Comparison of ENCODE assay signal across 8 cellular contexts in the genomic region with DNA sequence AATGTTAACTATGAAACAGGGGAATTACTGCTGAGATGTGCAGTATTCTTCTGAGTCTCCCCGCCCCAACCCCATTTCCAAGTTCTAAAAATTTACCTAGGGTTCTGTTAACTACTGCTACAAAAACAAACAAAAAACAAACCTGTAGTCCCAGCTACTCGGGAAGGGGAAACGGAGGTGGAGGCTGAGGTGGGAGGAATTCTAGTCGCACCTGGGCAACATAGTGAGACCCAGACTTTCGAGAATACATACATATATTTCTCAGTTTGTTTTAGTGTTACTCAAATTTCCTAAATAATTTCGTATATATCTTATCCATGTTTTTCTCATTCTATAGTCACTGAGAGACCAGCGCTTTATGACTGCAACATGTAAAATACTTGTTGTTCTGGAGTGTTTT. TPM values are rescaled to one million over a fixed set of nuclear protein-coding genes. Genes with fewer than 3 reads are reported as not detected.
DNase-seq lines count a peak whose midpoint lies in the region; ATAC-seq and TF ChIP-seq lines count a peak whose summit lies in the region.

No MANE protein-coding gene starts in this region.

- peak overlapping the region; percentile 91 to 93 for H3K4me3 ChIP-seq in HCT116 (replicated peaks in 1 of 2; ENCODE audit: low read depth in 1 of 2, low read length in 2 of 2)
- H3K4me3 ChIP-seq in iPS-11a (ENCODE audit: low read depth, low read length), result peak overlapping the region; percentile 97
- peak overlapping the region; percentile 67 to 91 (median 81) for H3K4me3 ChIP-seq in spleen

- no peak for TF ChIP-seq CTCF in HCT116 (IDR thresholded peaks at IDR 0.05 in 2 of 3, conservative IDR thresholded peaks at IDR 0.05 in 1 of 3; ENCODE audit: borderline replicate concordance in 1 of 3, insufficient read depth in 1 of 3, low read depth in 2 of 3, low read length in 2 of 3)
- no peak for TF ChIP-seq CTCF in spleen (IDR thresholded peaks at IDR 0.05 in 8 of 11, conservative IDR thresholded peaks at IDR 0.05 in 3 of 11)

- peaks cover 34% of the 10 kb centered on the region for H3K79me2 ChIP-seq in HCT116 (ENCODE audit: insufficient read depth, low read length)

- H3K27ac Mint-ChIP-seq in activated CD4-positive, alpha-beta memory T cell treated with anti-CD3 and anti-CD28 coated beads for 36 hours, result peak overlapping the region; percentile 28

- WGBS in spleen, 5 donors, result 36 to 61% (median 48%) methylated on average over 7 of the region's 7 CpGs

- intact Hi-C loops in HCT116 (cut with micrococcal nuclease) (loop anchor here (2.0 kb wide), 2 partner anchors 138 to 542 kb away; partner anchors contain the start of gene PRPF40A), spleen (cut with DNase I; ENCODE audit: low total_unique reads) (no loop called here), sciatic nerve (cut with DNase I) (loop anchor here (10.0 kb wide), 1 partner anchor 550 kb away; no protein-coding TSS in a partner anchor)
- intact Hi-C loops in activated CD4-positive, alpha-beta memory T cell treated with anti-CD3 and anti-CD28 coated beads for 36 hours (cut with micrococcal nuclease), result loop anchor here (10.0 kb wide), 1 partner anchor 890 kb away; the partner anchor contains the start of gene NMI

- peak overlapping the region; percentile 72; the same call in 1 of the 2 replicates for H3K27ac ChIP-seq in HCT116 (ENCODE audit: low read depth, low read length)
- H3K27ac ChIP-seq in spleen, result peak overlapping the region in 6 of 8 donors; percentile 94 to 98 (median 97)

- H3K4me3 Mint-ChIP-seq in activated CD4-positive, alpha-beta memory T cell treated with anti-CD3 and anti-CD28 coated beads for 36 hours, result peak overlapping the region; percentile 96

- H3K36me3 Mint-ChIP-seq in activated CD4-positive, alpha-beta memory T cell treated with anti-CD3 and anti-CD28 coated beads for 36 hours, result peaks cover 5% of the 10 kb centered on the region

- DNase-seq in HCT116 (ENCODE audit: low read depth, low spot score) (no peak), spleen (no peak), Kasumi-1 (lab: John Stamatoyannopoulos, UW) (no peak), NCI-H526 treated with DMSO at 0.1 percent for 48 hours (lab: John Stamatoyannopoulos, UW) (no peak), NCI-H510A (lab: John Stamatoyannopoulos, UW) (no peak), sciatic nerve (ENCODE audit: low spot score) (no peak)
- no peak for DNase-seq in activated CD4-positive, alpha-beta memory T cell treated with anti-CD3 and anti-CD28 coated beads for 36 hours

- no peak for TF ChIP-seq RAD21 in HCT116 (IDR thresholded peaks at IDR 0.05; ENCODE audit: low read depth)

- CTCF ChIA-PET in HCT116 (lab: Charles Lee), result interaction anchor here (1.2 to 2.1 kb wide), 3 partner anchors 134 to 474 kb away, joined by 3 to 13 read pairs (median 3); no protein-coding TSS in a partner anchor
- CTCF ChIA-PET in activated CD4-positive, alpha-beta memory T cell treated with anti-CD3 and anti-CD28 coated beads for 36 hours (lab: Charles Lee), result interaction anchor here (1.2 to 4.3 kb wide), 3 partner anchors 15 to 460 kb away, joined by 3 to 63 read pairs (median 6); no protein-coding TSS in a partner anchor

- H3K27me3 Mint-ChIP-seq in activated CD4-positive, alpha-beta memory T cell treated with anti-CD3 and anti-CD28 coated beads for 36 hours, result no peaks in the 10 kb centered on the region

- H3K4me1 Mint-ChIP-seq in activated CD4-positive, alpha-beta memory T cell treated with anti-CD3 and anti-CD28 coated beads for 36 hours (ENCODE audit: low read depth), result peaks cover 31% of the 10 kb centered on the region

- no peaks in the 10 kb centered on the region for H3K9me3 Mint-ChIP-seq in activated CD4-positive, alpha-beta memory T cell treated with anti-CD3 and anti-CD28 coated beads for 36 hours

- RAD21 ChIA-PET in HCT116 (lab: Charles Lee; ENCODE audit: low non-redundant PET in 1 of 2, low total read pairs in 2 of 2, uncharacterized antibody in 2 of 2, unreplicated experiment in 2 of 2), result no interaction called here

- peak overlapping the region; percentile 83 for H3K4me2 ChIP-seq in HCT116 (ENCODE audit: low read length)

- H3K36me3 ChIP-seq in HCT116 (ENCODE audit: control insufficient read depth in 1 of 2, insufficient read depth in 2 of 2, low read length in 2 of 2) (no peaks in the 10 kb centered on the region), spleen (peaks cover 0 to 5% (median 0%) of the 10 kb centered on the region in 6 donors)

- H3K27me3 ChIP-seq in HCT116 (ENCODE audit: insufficient read depth, low read length), result no peaks in the 10 kb centered on the region
- H3K27me3 ChIP-seq in spleen (replicated peaks in 1 of 7), result no peaks in the 10 kb centered on the region

- no peak for TF ChIP-seq POLR2A in HCT116 (IDR thresholded peaks at IDR 0.05; ENCODE audit: borderline replicate concordance, extremely low read depth, insufficient read depth, insufficient read length)
- no peak for TF ChIP-seq POLR2A in spleen (IDR thresholded peaks at IDR 0.05)

- ATAC-seq in HCT116 (no peak), sciatic nerve (no peak)

- H3K4me1 ChIP-seq in HCT116 (ENCODE audit: control insufficient read depth in 1 of 2, insufficient read depth in 2 of 2, low read length in 2 of 2), result peaks cover 0 to 16% of the 10 kb centered on the region in 2 experiments; a peak in 3 of 4 replicates
- peaks cover 12 to 63% (median 49%) of the 10 kb centered on the region in 6 donors for H3K4me1 ChIP-seq in spleen

- H3K9me3 ChIP-seq in HCT116 (ENCODE audit: control insufficient read depth in 1 of 2, insufficient read depth in 1 of 2, low read depth in 1 of 2, low read length in 2 of 2), result no peaks in the 10 kb centered on the region
- H3K9me3 ChIP-seq in spleen, result no peaks in the 10 kb centered on the region

- no peaks in the 10 kb centered on the region for H4K20me1 ChIP-seq in HCT116 (ENCODE audit: insufficient read depth)

- H2AFZ ChIP-seq in HCT116 (ENCODE audit: low read depth, low read length, poor library complexity, severe bottlenecking), result peak overlapping the region; percentile 89

- POLR2A ChIA-PET in HCT116 (lab: Charles Lee), result no interaction called here
- POLR2A ChIA-PET in activated CD4-positive, alpha-beta memory T cell treated with anti-CD3 and anti-CD28 coated beads for 36 hours (lab: Charles Lee), result no interaction called here

- H3K9me2 ChIP-seq in HCT116 (ENCODE audit: insufficient read depth), result no peaks in the 10 kb centered on the region

- peak overlapping the region; percentile 78 for H3K9ac ChIP-seq in HCT116 (ENCODE audit: low read length)

- TSS peak; percentile 55 for BruUV-seq in HCT116 (replicated peaks; lab: Mats Ljungman, UMichigan)

TF ChIP-seq in HCT116, 20 proteins besides CTCF, POLR2A, EP300 and RAD21:
- TF ChIP-seq, protein P1, sequence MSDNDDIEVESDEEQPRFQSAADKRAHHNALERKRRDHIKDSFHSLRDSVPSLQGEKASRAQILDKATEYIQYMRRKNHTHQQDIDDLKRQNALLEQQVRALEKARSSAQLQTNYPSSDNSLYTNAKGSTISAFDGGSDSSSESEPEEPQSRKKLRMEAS (IDR thresholded peaks at IDR 0.05), result no peak

RNA-seq across cellular contexts. Expression of gene STAM2, which starts 1.0 kb away (rescaled TPM):
- 19.2 TPM for total RNA-seq in HCT116 (2021; ENCODE audit: unreplicated experiment)
- 6.5 and 7.0 TPM in 2 replicates for polyA plus RNA-seq in HCT116 (2012)
- total RNA-seq in activated CD4-positive, alpha-beta memory T cell treated with anti-CD3 and anti-CD28 coated beads for 36 hours, result 10 to 100 TPM; 16.4 to 17.6 TPM
- 10 to 100 TPM; 25.4 to 41.2 (median 33.2) TPM for total RNA-seq in spleen
- 1 to 10 TPM; 5.7 to 6.7 (median 5.8) TPM for polyA plus RNA-seq in spleen
- total RNA-seq in sciatic nerve, result 42.1 TPM
